9 cellular contexts compared by ENCODE assay signal in the genomic region with DNA sequence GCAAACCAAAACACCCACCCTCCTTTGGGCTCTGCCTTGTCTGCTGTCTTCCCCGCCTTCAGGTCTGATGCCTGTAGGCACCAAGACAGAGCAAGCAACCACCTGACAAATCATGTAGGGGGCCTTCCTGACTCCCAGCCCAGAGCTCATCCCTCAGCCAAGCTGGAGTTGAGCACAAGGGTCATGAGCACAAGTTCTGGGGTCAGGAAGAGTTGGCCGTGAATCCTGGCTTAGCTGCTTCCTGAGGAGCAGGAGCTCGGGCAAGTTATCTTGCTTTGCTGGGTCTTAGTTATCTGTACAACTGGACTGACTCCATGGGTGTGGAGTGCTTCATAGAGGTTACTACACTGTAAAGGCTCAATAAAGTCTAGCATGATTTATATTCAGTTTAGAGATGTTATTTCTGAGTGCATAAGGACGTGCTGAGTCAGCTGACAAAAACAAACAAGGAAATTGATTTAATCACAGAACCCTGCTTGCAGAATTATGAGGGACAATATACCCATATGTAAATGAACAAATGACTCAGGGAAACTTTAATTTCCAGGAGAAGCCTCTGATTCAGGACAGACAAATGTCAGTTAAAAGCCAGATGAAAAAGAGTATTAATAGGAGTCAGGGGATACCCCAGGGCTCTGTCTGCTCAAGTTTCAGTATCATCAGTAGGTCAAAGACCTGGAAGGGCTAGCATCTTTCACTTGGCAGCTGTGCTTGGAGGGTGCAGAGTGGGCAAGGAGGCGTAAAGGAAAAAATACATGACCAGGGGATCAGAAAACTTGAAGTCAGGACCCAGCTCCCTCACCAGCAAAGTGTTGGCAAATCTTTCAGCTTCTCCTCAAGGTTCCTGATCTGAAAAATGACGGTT. TPM values are rescaled to one million over a fixed set of nuclear protein-coding genes. Genes with fewer than 3 reads are reported as not detected.
A peak's percentile ranks its signal among the peaks of the same experiment; 100 is the strongest.
DNase-seq lines count a peak whose midpoint lies in the region; ATAC-seq and TF ChIP-seq lines count a peak whose summit lies in the region.
"Had no signal": no experiment of that assay in that cellular context is flagged by ENCODE, and none has a peak within 500 bp of the region (broad histone marks: within the 10 kb centered on the region; RNA-seq: fewer than 3 reads in every experiment).

No MANE protein-coding gene starts in this region.

- intact Hi-C loops in left lung (cut with DNase I), result no loop called here

- no peak overlapping the region for H3K4me3 ChIP-seq in left lung

- peak overlapping the region; percentile 77 for H3K4me3 Mint-ChIP-seq in activated T-helper 17 cell treated with anti-CD3 and anti-CD28 coated beads, Interleukin-2, amount 50 U/mL, for 72 hours

- H3K27me3 Mint-ChIP-seq in activated T-helper 17 cell treated with anti-CD3 and anti-CD28 coated beads, Interleukin-2, amount 50 U/mL, for 72 hours, result no peaks in the 10 kb centered on the region

- no peaks in the 10 kb centered on the region for H3K27me3 ChIP-seq in left lung

- H3K9me3 Mint-ChIP-seq in activated T-helper 17 cell treated with anti-CD3 and anti-CD28 coated beads, Interleukin-2, amount 50 U/mL, for 72 hours, result no peaks in the 10 kb centered on the region

- TF ChIP-seq CTCF in 22Rv1 (IDR thresholded peaks at IDR 0.05) (no peak), left lung (IDR thresholded peaks at IDR 0.05) (no peak)

- no peaks in the 10 kb centered on the region for H3K9me3 ChIP-seq in left lung

- peak overlapping the region; percentile 83 for H3K27ac Mint-ChIP-seq in activated T-helper 17 cell treated with anti-CD3 and anti-CD28 coated beads, Interleukin-2, amount 50 U/mL, for 72 hours

- peaks cover 0 to 36% of the 10 kb centered on the region in 2 donors for H3K36me3 ChIP-seq in left lung

- peaks cover 65% of the 10 kb centered on the region for H3K36me3 Mint-ChIP-seq in activated T-helper 17 cell treated with anti-CD3 and anti-CD28 coated beads, Interleukin-2, amount 50 U/mL, for 72 hours (ENCODE audit: low read depth)

- H3K27ac ChIP-seq in 22Rv1 (peak overlapping the region; percentile 15; the same call in 1 of the 2 replicates), left lung (peak overlapping the region in 1 of 2 donors; percentile 61)

- ATAC-seq in GM21529 (IDR thresholded peaks at IDR 0.05; ENCODE audit: unreplicated experiment) (peak; percentile 42), left lung (peak; percentile 18), GM18520 (IDR thresholded peaks at IDR 0.05; ENCODE audit: unreplicated experiment) (no peak)
- ATAC-seq in activated T-helper 17 cell treated with anti-CD3 and anti-CD28 coated beads, Interleukin-2, amount 50 U/mL, for 72 hours (replicated peaks), result peak; percentile 57

- H3K4me1 ChIP-seq in left lung, result peaks cover 17 to 54% of the 10 kb centered on the region in 2 donors

- peaks cover 58% of the 10 kb centered on the region for H3K4me1 Mint-ChIP-seq in activated T-helper 17 cell treated with anti-CD3 and anti-CD28 coated beads, Interleukin-2, amount 50 U/mL, for 72 hours

- DNase-seq in left lung, result no peak
- DNase-seq in dedifferentiated amniotic fluid mesenchymal stem cell (ENCODE audit: extremely low spot score), result no peak
- DNase-seq in middle frontal gyrus (ENCODE audit: extremely low spot score, low spot score), result no peak
- no peak for DNase-seq in ecto neural progenitor cell (ENCODE audit: low spot score)

RNA-seq across cellular contexts. Expression of a gene that starts 15.1 kb away (rescaled TPM):
- total RNA-seq in activated T-helper 17 cell treated with anti-CD3 and anti-CD28 coated beads, Interleukin-2, amount 50 U/mL, for 72 hours, result under 1 TPM; 0.37 TPM
- total RNA-seq in left lung, result under 1 TPM; 0.50 to 0.90 TPM

RNA-seq across cellular contexts. Expression of a gene that starts 22.8 kb away (rescaled TPM):
- not detected for total RNA-seq in activated T-helper 17 cell treated with anti-CD3 and anti-CD28 coated beads, Interleukin-2, amount 50 U/mL, for 72 hours
- not detected for total RNA-seq in left lung
- total RNA-seq: activated CD8-positive, alpha-beta memory T cell treated with anti-CD3 and anti-CD28 coated beads for 36 hours had no signal

RNA-seq across cellular contexts. Expression of a gene that starts 29.4 kb away (rescaled TPM):
- not detected for total RNA-seq in activated T-helper 17 cell treated with anti-CD3 and anti-CD28 coated beads, Interleukin-2, amount 50 U/mL, for 72 hours
- total RNA-seq in left lung, result not detected
- total RNA-seq: activated CD8-positive, alpha-beta memory T cell treated with anti-CD3 and anti-CD28 coated beads for 36 hours had no signal
